In genomic region chr6:44646355-44646754, GRCh38 we compare ENCODE assay signal across 21 cellular contexts.
A peak's percentile ranks its signal among the peaks of the same experiment; 100 is the strongest.
DNase-seq lines count a peak whose midpoint lies in the region; ATAC-seq and TF ChIP-seq lines count a peak whose summit lies in the region.
"Had no signal": no experiment of that assay in that cellular context is flagged by ENCODE, and none has a peak within 500 bp of the region (broad histone marks: within the 10 kb centered on the region; RNA-seq: fewer than 3 reads in every experiment).

No MANE protein-coding gene starts in this region.

- no peak for ATAC-seq in stimulated activated effector memory CD8-positive, alpha-beta T cell treated with anti-CD3 and anti-CD28 coated beads, Interleukin-12 subunit alpha, Interleukin-12 subunit beta, amount 100 ng/mL, for 72 hours
- ATAC-seq: activated CD4-positive, alpha-beta T cell treated with anti-CD3 and anti-CD28 coated beads for 36 hours had no signal

- H3K36me3 Mint-ChIP-seq in activated T-helper 2 cell treated with anti-CD3 and anti-CD28 coated beads, Interferon-gamma antibody, Interleukin-2, Interleukin-4, amounts not matched to agents 10 μg/mL and 5 μg/mL and 100 μg/mL, durations not matched to agents 14 hours and 24 hours and 36 hours (ENCODE audit: low read depth) = peaks cover 4% of the 10 kb centered on the region
- peaks cover 11% of the 10 kb centered on the region for H3K36me3 Mint-ChIP-seq in stimulated activated effector memory CD8-positive, alpha-beta T cell treated with anti-CD3 and anti-CD28 coated beads, Interleukin-12 subunit alpha, Interleukin-12 subunit beta, amount 100 ng/mL, for 72 hours

- no peaks in the 10 kb centered on the region for H3K9me3 Mint-ChIP-seq in activated T-helper 2 cell treated with anti-CD3 and anti-CD28 coated beads, Interferon-gamma antibody, Interleukin-2, Interleukin-4, amounts not matched to agents 10 μg/mL and 5 μg/mL and 100 μg/mL, durations not matched to agents 14 hours and 24 hours and 36 hours
- peaks cover 3% of the 10 kb centered on the region for H3K9me3 Mint-ChIP-seq in stimulated activated effector memory CD8-positive, alpha-beta T cell treated with anti-CD3 and anti-CD28 coated beads, Interleukin-12 subunit alpha, Interleukin-12 subunit beta, amount 100 ng/mL, for 72 hours
- H3K9me3 Mint-ChIP-seq: T-helper 1 cell treated with Interleukin-12 subunit alpha and Interleukin-12 subunit beta and Interleukin-4 antibody, amounts not matched to agents 30 μg/mL and 1 μg/mL, for 36 hours had no signal

- H3K4me1 Mint-ChIP-seq in activated T-helper 2 cell treated with anti-CD3 and anti-CD28 coated beads, Interferon-gamma antibody, Interleukin-2, Interleukin-4, amounts not matched to agents 10 μg/mL and 5 μg/mL and 100 μg/mL, durations not matched to agents 14 hours and 24 hours and 36 hours (ENCODE audit: low read depth) = peaks cover 35% of the 10 kb centered on the region
- peaks cover 47% of the 10 kb centered on the region for H3K4me1 Mint-ChIP-seq in stimulated activated effector memory CD8-positive, alpha-beta T cell treated with anti-CD3 and anti-CD28 coated beads, Interleukin-12 subunit alpha, Interleukin-12 subunit beta, amount 100 ng/mL, for 72 hours

- intact Hi-C loops in activated T-helper 2 cell treated with anti-CD3 and anti-CD28 coated beads, Interferon-gamma antibody, Interleukin-2, Interleukin-4, amounts not matched to agents 10 μg/mL and 5 μg/mL and 100 μg/mL, durations not matched to agents 14 hours and 24 hours and 36 hours (cut with micrococcal nuclease) = loop anchor here (10.0 kb wide), 2 partner anchors 558 to 1158 kb away; no protein-coding TSS in a partner anchor

- H3K4me3 Mint-ChIP-seq in activated T-helper 2 cell treated with anti-CD3 and anti-CD28 coated beads, Interferon-gamma antibody, Interleukin-2, Interleukin-4, amounts not matched to agents 10 μg/mL and 5 μg/mL and 100 μg/mL, durations not matched to agents 14 hours and 24 hours and 36 hours (ENCODE audit: low read depth) = no peak overlapping the region
- H3K4me3 Mint-ChIP-seq in stimulated activated effector memory CD8-positive, alpha-beta T cell treated with anti-CD3 and anti-CD28 coated beads, Interleukin-12 subunit alpha, Interleukin-12 subunit beta, amount 100 ng/mL, for 72 hours = no peak overlapping the region
- H3K4me3 Mint-ChIP-seq: activated CD4-positive, alpha-beta T cell treated with anti-CD3 and anti-CD28 coated beads for 36 hours; T-helper 1 cell treated with Interleukin-12 subunit alpha and Interleukin-12 subunit beta and Interleukin-4 antibody, amounts not matched to agents 30 μg/mL and 1 μg/mL, for 36 hours had no signal

- peak overlapping the region; percentile 25 for H3K27ac Mint-ChIP-seq in activated T-helper 2 cell treated with anti-CD3 and anti-CD28 coated beads, Interferon-gamma antibody, Interleukin-2, Interleukin-4, amounts not matched to agents 10 μg/mL and 5 μg/mL and 100 μg/mL, durations not matched to agents 14 hours and 24 hours and 36 hours
- H3K27ac Mint-ChIP-seq in stimulated activated effector memory CD8-positive, alpha-beta T cell treated with anti-CD3 and anti-CD28 coated beads, Interleukin-12 subunit alpha, Interleukin-12 subunit beta, amount 100 ng/mL, for 72 hours = peak overlapping the region; percentile 58
- H3K27ac Mint-ChIP-seq: activated CD4-positive, alpha-beta T cell treated with anti-CD3 and anti-CD28 coated beads for 36 hours; T-helper 1 cell treated with Interleukin-12 subunit alpha and Interleukin-12 subunit beta and Interleukin-4 antibody, amounts not matched to agents 30 μg/mL and 1 μg/mL, for 36 hours had no signal

- DNase-seq in ELR (ENCODE audit: low read depth) (peak; percentile 50), fibroblast of pulmonary artery (ENCODE audit: low read depth) (peak; percentile 67), NCI-H82 (lab: John Stamatoyannopoulos, UW) (no peak), NCI-H187 (lab: John Stamatoyannopoulos, UW) (no peak), NCI-H2171 treated with DMSO at 0.1 percent for 48 hours (lab: John Stamatoyannopoulos, UW) (no peak)
- no peak for DNase-seq in activated T-helper 2 cell treated with anti-CD3 and anti-CD28 coated beads, Interferon-gamma antibody, Interleukin-2, Interleukin-4, amounts not matched to agents 10 μg/mL and 5 μg/mL and 100 μg/mL, durations not matched to agents 14 hours and 24 hours and 36 hours (ENCODE audit: low spot score)
- DNase-seq in stimulated activated effector memory CD8-positive, alpha-beta T cell treated with anti-CD3 and anti-CD28 coated beads, Interleukin-12 subunit alpha, Interleukin-12 subunit beta, amount 100 ng/mL, for 72 hours (ENCODE audit: low spot score in 2 of 2) = no peak
- DNase-seq: activated CD4-positive, alpha-beta T cell treated with anti-CD3 and anti-CD28 coated beads for 36 hours; activated naive CD4-positive, alpha-beta T cell; amniotic stem cell; caudate nucleus; dorsolateral prefrontal cortex; heart left ventricle; mesendoderm; NCI-H1436 treated with DMSO at 0.1 percent for 48 hours; NCI-H2171; NCI-H524 treated with DMSO at 0.1 percent for 48 hours; stimulated activated CD4-positive, alpha-beta T cell treated with anti-CD3 and anti-CD28 coated beads, Interleukin-2, amount 100 ng/mL, for 24 hours had no signal

- H3K4me3 ChIP-seq in fibroblast of pulmonary artery (replicated peaks; ENCODE audit: low read depth, low read length) = no peak overlapping the region
- H3K4me3 ChIP-seq: dorsolateral prefrontal cortex, heart left ventricle, SJSA1, smooth muscle cell had no signal

- H3K27me3 Mint-ChIP-seq in activated T-helper 2 cell treated with anti-CD3 and anti-CD28 coated beads, Interferon-gamma antibody, Interleukin-2, Interleukin-4, amounts not matched to agents 10 μg/mL and 5 μg/mL and 100 μg/mL, durations not matched to agents 14 hours and 24 hours and 36 hours (ENCODE audit: low read depth) = no peaks in the 10 kb centered on the region

- no peak for TF ChIP-seq CTCF in fibroblast of pulmonary artery (IDR thresholded peaks at IDR 0.05; ENCODE audit: low read length, missing control alignments)

Comparison
In these comparisons a context has a peak if more than half of its experiments do, and no peak if none do; other contexts are left out.
1. DNase-seq: peak in ELR (single experiment) and fibroblast of pulmonary artery (single experiment); none in activated T-helper 2 cell treated with anti-CD3 and anti-CD28 coated beads, Interferon-gamma antibody, Interleukin-2, Interleukin-4, amounts not matched to agents 10 μg/mL and 5 μg/mL and 100 μg/mL, durations not matched to agents 14 hours and 24 hours and 36 hours (single experiment), stimulated activated effector memory CD8-positive, alpha-beta T cell treated with anti-CD3 and anti-CD28 coated beads, Interleukin-12 subunit alpha, Interleukin-12 subunit beta, amount 100 ng/mL, for 72 hours (0 of 2), NCI-H82 (single experiment), NCI-H187 (0 of 2) and NCI-H2171 treated with DMSO at 0.1 percent for 48 hours (single experiment).